Comparison of ENCODE assay signal across 19 cellular contexts in the genomic region with DNA sequence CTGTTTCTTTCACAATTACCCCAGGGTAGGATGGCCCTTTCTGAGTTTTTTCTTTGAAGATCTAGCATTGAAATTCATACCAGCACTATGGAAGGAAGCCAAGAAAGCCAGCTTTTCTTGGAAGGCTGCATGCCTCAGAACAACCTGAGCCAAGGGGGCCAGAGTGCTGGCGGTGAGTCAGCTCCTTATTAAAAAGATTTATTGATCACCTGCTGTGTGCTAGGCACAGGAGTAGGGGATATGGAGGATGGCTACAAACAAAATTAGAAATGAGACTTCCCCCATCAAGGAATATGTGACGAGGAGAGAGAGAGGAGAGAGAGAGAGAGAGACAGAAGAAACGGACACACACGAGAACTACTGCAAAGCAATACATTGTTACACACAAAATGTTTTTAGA.
DNase-seq lines count a peak whose midpoint lies in the region; ATAC-seq and TF ChIP-seq lines count a peak whose summit lies in the region.
"Had no signal": no experiment of that assay in that cellular context is flagged by ENCODE, and none has a peak within 500 bp of the region (broad histone marks: within the 10 kb centered on the region; RNA-seq: fewer than 3 reads in every experiment).

No MANE protein-coding gene starts in this region.

- H3K4me3 ChIP-seq in A673 (ENCODE audit: low read depth, low read length, poor library complexity, severe bottlenecking): no peak overlapping the region
- H3K4me3 ChIP-seq: body of pancreas, testis had no signal

- ATAC-seq in activated CD8-positive, alpha-beta T cell treated with anti-CD3 and anti-CD28 coated beads for 36 hours: no peak
- ATAC-seq in SK-N-SH treated with all-trans-retinoic acid at 6 μM for 48 hours: no peak
- ATAC-seq: body of pancreas had no signal

- no peaks in the 10 kb centered on the region for H3K9me3 Mint-ChIP-seq in mesothelial cell of epicardium
- no peaks in the 10 kb centered on the region for H3K9me3 Mint-ChIP-seq in activated CD8-positive, alpha-beta T cell treated with anti-CD3 and anti-CD28 coated beads for 36 hours
- H3K9me3 Mint-ChIP-seq: activated naive CD4-positive, alpha-beta T cell treated with anti-CD3 and anti-CD28 coated beads, Interleukin-2, amount 10 ng/mL, durations not matched to agents 7 days and 5 days had no signal

- TF ChIP-seq CTCF in A673 (conservative IDR thresholded peaks at IDR 0.05; ENCODE audit: low read depth, low read length) (no peak), mesothelial cell of epicardium (IDR thresholded peaks at IDR 0.05; ENCODE audit: unreplicated experiment) (no peak)
- no peak for TF ChIP-seq CTCF in activated CD8-positive, alpha-beta T cell treated with anti-CD3 and anti-CD28 coated beads for 36 hours (IDR thresholded peaks at IDR 0.05)

- no peaks in the 10 kb centered on the region for H3K36me3 ChIP-seq in A673 (ENCODE audit: insufficient read depth, low read length, poor library complexity, severe bottlenecking)

- H3K4me1 ChIP-seq in A673 (ENCODE audit: insufficient read depth, low read length, poor library complexity, severe bottlenecking): peaks cover 14% of the 10 kb centered on the region
- H3K4me1 ChIP-seq: body of pancreas had no signal

- DNase-seq in A673 (ENCODE audit: low spot score): peak; percentile 71
- peak; percentile 46 for DNase-seq in HEK293T (ENCODE audit: extremely low spot score)
- peak; percentile 97 for DNase-seq in NCI-H446 treated with DMSO at 0.1 percent for 48 hours (lab: John Stamatoyannopoulos, UW)
- DNase-seq in mesothelial cell of epicardium (ENCODE audit: low spot score in 2 of 2, unreplicated experiment in 2 of 2): no peak
- DNase-seq in activated CD8-positive, alpha-beta T cell treated with anti-CD3 and anti-CD28 coated beads for 36 hours: no peak
- DNase-seq in AG08395 (ENCODE audit: low spot score): no peak
- DNase-seq in hepatic stellate cell (ENCODE audit: low spot score): no peak
- DNase-seq: activated CD4-positive, alpha-beta T cell treated with anti-CD3 and anti-CD28 coated beads, Interleukin-2, amount 50 U/mL, for 1 hour; activated naive CD4-positive, alpha-beta T cell treated with anti-CD3 and anti-CD28 coated beads, Interleukin-2, amount 10 ng/mL, durations not matched to agents 7 days and 5 days; activated T-cell treated with anti-CD3 and anti-CD28 coated beads for 4 hours; H7; KBM-7; mesendoderm; NCI-H1417 treated with DMSO at 0.1 percent for 48 hours; retina; testis had no signal

- H3K27ac ChIP-seq in A673 (ENCODE audit: low read depth, low read length, poor library complexity, severe bottlenecking): no peak overlapping the region
- H3K27ac ChIP-seq: body of pancreas, testis had no signal

- no peak overlapping the region for H3K4me3 Mint-ChIP-seq in mesothelial cell of epicardium
- H3K4me3 Mint-ChIP-seq in activated CD8-positive, alpha-beta T cell treated with anti-CD3 and anti-CD28 coated beads for 36 hours: no peak overlapping the region
- H3K4me3 Mint-ChIP-seq: activated naive CD4-positive, alpha-beta T cell treated with anti-CD3 and anti-CD28 coated beads, Interleukin-2, amount 10 ng/mL, durations not matched to agents 7 days and 5 days; CD14-positive monocyte had no signal

- no peaks in the 10 kb centered on the region for H3K36me3 Mint-ChIP-seq in mesothelial cell of epicardium
- no peaks in the 10 kb centered on the region for H3K36me3 Mint-ChIP-seq in activated CD8-positive, alpha-beta T cell treated with anti-CD3 and anti-CD28 coated beads for 36 hours (ENCODE audit: low read depth)
- H3K36me3 Mint-ChIP-seq: activated naive CD4-positive, alpha-beta T cell treated with anti-CD3 and anti-CD28 coated beads, Interleukin-2, amount 10 ng/mL, durations not matched to agents 7 days and 5 days; CD14-positive monocyte had no signal

- no peaks in the 10 kb centered on the region for H3K27me3 ChIP-seq in A673 (replicated peaks; ENCODE audit: insufficient read depth, low read depth, low read length, poor library complexity)
- H3K27me3 ChIP-seq: body of pancreas, testis had no signal

- H3K9me3 ChIP-seq in A673 (ENCODE audit: low read depth, low read length, poor library complexity, severe bottlenecking): no peaks in the 10 kb centered on the region
- H3K9me3 ChIP-seq: body of pancreas, testis had no signal

- intact Hi-C loops in A673 (cut with micrococcal nuclease; ENCODE audit: unreplicated experiment): no loop called here
- intact Hi-C loops in activated CD8-positive, alpha-beta T cell treated with anti-CD3 and anti-CD28 coated beads for 36 hours (cut with micrococcal nuclease): no loop called here

- CTCF ChIA-PET in A673 (lab: Charles Lee): no interaction called here
- CTCF ChIA-PET in HEK293T (lab: Yijun Ruan, JAX): no interaction called here
- CTCF ChIA-PET in activated CD8-positive, alpha-beta T cell treated with anti-CD3 and anti-CD28 coated beads for 36 hours (lab: Charles Lee): no interaction called here

- no TSS peak for BruUV-seq in A673 (replicated peaks; lab: Mats Ljungman, UMichigan)

- H3K4me1 Mint-ChIP-seq in mesothelial cell of epicardium: peaks cover 35% of the 10 kb centered on the region
- no peaks in the 10 kb centered on the region for H3K4me1 Mint-ChIP-seq in activated CD8-positive, alpha-beta T cell treated with anti-CD3 and anti-CD28 coated beads for 36 hours (ENCODE audit: low read depth)
- H3K4me1 Mint-ChIP-seq: activated naive CD4-positive, alpha-beta T cell treated with anti-CD3 and anti-CD28 coated beads, Interleukin-2, amount 10 ng/mL, durations not matched to agents 7 days and 5 days; CD14-positive monocyte had no signal

- POLR2A ChIA-PET in A673 (lab: Charles Lee; ENCODE audit: low non-redundant PET) (no interaction called here), HEK293T (lab: Yijun Ruan, JAX) (no interaction called here)
- POLR2A ChIA-PET in activated CD8-positive, alpha-beta T cell treated with anti-CD3 and anti-CD28 coated beads for 36 hours (lab: Charles Lee): interaction anchor here (1.2 kb wide), 1 partner anchor 14 kb away, joined by 3 read pairs; no protein-coding TSS in a partner anchor

- H3K27me3 Mint-ChIP-seq in mesothelial cell of epicardium (ENCODE audit: low read depth): peaks cover 4% of the 10 kb centered on the region
- no peaks in the 10 kb centered on the region for H3K27me3 Mint-ChIP-seq in activated CD8-positive, alpha-beta T cell treated with anti-CD3 and anti-CD28 coated beads for 36 hours
- H3K27me3 Mint-ChIP-seq: activated naive CD4-positive, alpha-beta T cell treated with anti-CD3 and anti-CD28 coated beads, Interleukin-2, amount 10 ng/mL, durations not matched to agents 7 days and 5 days had no signal

- H3K27ac Mint-ChIP-seq in mesothelial cell of epicardium: peak overlapping the region; percentile 67
- no peak overlapping the region for H3K27ac Mint-ChIP-seq in activated CD8-positive, alpha-beta T cell treated with anti-CD3 and anti-CD28 coated beads for 36 hours
- H3K27ac Mint-ChIP-seq: activated naive CD4-positive, alpha-beta T cell treated with anti-CD3 and anti-CD28 coated beads, Interleukin-2, amount 10 ng/mL, durations not matched to agents 7 days and 5 days; CD14-positive monocyte had no signal

TF ChIP-seq in HEK293T, 16 proteins besides CTCF, POLR2A, EP300 and RAD21:
- TF ChIP-seq HDGF (IDR thresholded peaks at IDR 0.05; ENCODE audit: borderline replicate concordance) (no peak), PKNOX1 (IDR thresholded peaks at IDR 0.05) (peak; percentile 86)

TF ChIP-seq in SK-N-SH treated with all-trans-retinoic acid at 6 μM for 48 hours, 23 proteins besides CTCF, POLR2A, EP300 and RAD21:
- TF ChIP-seq CSDC2 (CRISPR knock-in tag; IDR thresholded peaks at IDR 0.05) (no peak), BACH2 (CRISPR knock-in tag; IDR thresholded peaks at IDR 0.05; ENCODE audit: borderline replicate concordance) (no peak), ZNF565 (CRISPR knock-in tag; conservative IDR thresholded peaks at IDR 0.05; ENCODE audit: low read depth) (no peak), ZNF70 (CRISPR knock-in tag; IDR thresholded peaks at IDR 0.05) (no peak), CSRNP3 (CRISPR knock-in tag; IDR thresholded peaks at IDR 0.05) (no peak), SNAI2 (CRISPR knock-in tag; IDR thresholded peaks at IDR 0.05) (no peak), ZFP3 (CRISPR knock-in tag; IDR thresholded peaks at IDR 0.05) (no peak), ARNTL (CRISPR knock-in tag; IDR thresholded peaks at IDR 0.05; ENCODE audit: borderline replicate concordance, low read depth) (no peak), ESRRG (CRISPR knock-in tag; IDR thresholded peaks at IDR 0.05) (no peak), ZFP30 (CRISPR knock-in tag; IDR thresholded peaks at IDR 0.05) (no peak), OSR1 (CRISPR knock-in tag; IDR thresholded peaks at IDR 0.05) (no peak)
TF ChIP-seq in SK-N-SH treated with all-trans-retinoic acid at 6 μM for 48 hours: peak in this region for 0.

Comparison
In these comparisons a context has a peak if more than half of its experiments do, and no peak if none do; other contexts are left out.
1. DNase-seq: peak in A673 (single experiment), HEK293T (single experiment) and NCI-H446 treated with DMSO at 0.1 percent for 48 hours (single experiment); none in mesothelial cell of epicardium (0 of 2), activated CD8-positive, alpha-beta T cell treated with anti-CD3 and anti-CD28 coated beads for 36 hours (single experiment), AG08395 (single experiment) and hepatic stellate cell (single experiment).